In the genomic region with DNA sequence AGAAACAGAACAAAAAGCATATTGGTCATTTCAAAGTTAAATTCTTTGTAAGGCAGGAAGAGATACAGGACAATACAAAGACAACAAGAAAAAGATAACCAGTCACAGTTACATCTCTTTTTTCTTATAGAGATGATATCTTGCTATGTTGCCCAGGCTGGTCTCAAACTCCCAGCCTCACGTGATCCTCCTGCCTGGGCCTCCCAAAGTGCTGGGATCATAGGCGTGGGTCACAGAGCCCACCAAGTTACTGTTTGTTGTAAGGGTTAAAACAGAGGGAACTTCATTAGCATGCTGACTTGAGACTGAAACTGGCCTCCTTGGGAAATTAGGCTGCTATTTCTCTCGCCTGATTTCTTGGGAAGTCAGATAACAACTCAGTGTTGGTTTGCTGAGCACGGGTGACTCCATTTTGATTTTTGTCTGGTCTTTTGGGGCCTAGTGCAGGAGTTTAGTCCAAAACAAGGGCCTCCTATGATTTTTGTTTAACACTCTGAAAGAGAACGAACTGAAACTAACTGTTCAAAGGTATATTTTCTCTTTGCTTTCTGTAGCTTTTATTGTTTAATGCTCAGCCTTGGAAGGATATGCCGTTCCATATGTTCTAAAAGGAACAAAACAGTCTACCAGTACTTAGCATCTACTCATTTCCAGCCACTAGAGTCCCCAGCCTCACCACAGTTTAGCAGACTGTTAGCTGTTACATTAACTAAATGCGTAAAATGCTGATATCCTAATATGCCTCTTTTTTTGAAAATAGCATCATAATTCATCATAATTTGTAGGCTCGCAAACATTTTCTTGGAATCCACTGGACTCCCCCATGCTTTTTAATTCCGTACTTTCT, we compare ENCODE assay signal across 8 cellular contexts. TPM values are rescaled to one million over a fixed set of nuclear protein-coding genes. Genes with fewer than 3 reads are reported as not detected.
DNase-seq lines count a peak whose midpoint lies in the region; ATAC-seq and TF ChIP-seq lines count a peak whose summit lies in the region.

No MANE protein-coding gene starts in this region.

- H3K4me1 ChIP-seq in IMR-90 (ENCODE audit: control insufficient read depth, insufficient read depth, low read length) (peaks cover 7% of the 10 kb centered on the region), left lung (peaks cover 7 to 39% of the 10 kb centered on the region in 2 donors), smooth muscle cell (ENCODE audit: low read depth) (peaks cover 24% of the 10 kb centered on the region)

- peak overlapping the region; percentile 33 to 41; a peak in 3 of 4 replicates for H4K8ac ChIP-seq in IMR-90 (ENCODE audit: low read depth in 2 of 2, low read length in 2 of 2)

- peak overlapping the region; percentile 83 for H4K5ac ChIP-seq in IMR-90 (ENCODE audit: low read depth, low read length)

- H3K79me1 ChIP-seq in IMR-90 (ENCODE audit: low read depth in 1 of 2, low read length in 2 of 2): peaks cover 0 to 5% of the 10 kb centered on the region in 2 experiments; a peak in 1 of 4 replicates

- H3K27ac Mint-ChIP-seq in activated T-helper 1 cell treated with anti-CD3 and anti-CD28 coated beads, Interleukin-12 subunit alpha, Interleukin-12 subunit beta, Interleukin-2, Interleukin-4 antibody, amounts not matched to agents 30 ng/mL and 10 ng/mL and 1 ng/mL, durations not matched to agents 14 hours and 24 hours and 36 hours: peak overlapping the region; percentile 40
- peak overlapping the region; percentile 81 for H3K27ac Mint-ChIP-seq in stimulated activated naive B cell treated with anti-CD40 and anti-IgM and Interleukin-4, amounts not matched to agents 10 μg/mL and 1 μg/mL and 100 μg/mL, for 72 hours
- no peak overlapping the region for H3K27ac Mint-ChIP-seq in Calu3 (ENCODE audit: unreplicated experiment)

- no peak overlapping the region for H3K4me3 ChIP-seq in IMR-90 (ENCODE audit: insufficient read depth, low read depth, low read length)
- no peak overlapping the region for H3K4me3 ChIP-seq in left lung
- no peak overlapping the region for H3K4me3 ChIP-seq in smooth muscle cell

- H2AFZ ChIP-seq in IMR-90 (replicated peaks; ENCODE audit: low read length, poor library complexity) (no peak overlapping the region), smooth muscle cell (ENCODE audit: low read depth) (no peak overlapping the region)

- peaks cover 10% of the 10 kb centered on the region for H3K36me3 Mint-ChIP-seq in activated T-helper 1 cell treated with anti-CD3 and anti-CD28 coated beads, Interleukin-12 subunit alpha, Interleukin-12 subunit beta, Interleukin-2, Interleukin-4 antibody, amounts not matched to agents 30 ng/mL and 10 ng/mL and 1 ng/mL, durations not matched to agents 14 hours and 24 hours and 36 hours (ENCODE audit: low read depth)
- peaks cover 18 to 39% of the 10 kb centered on the region in 2 donors for H3K36me3 Mint-ChIP-seq in stimulated activated naive B cell treated with anti-CD40 and anti-IgM and Interleukin-4, amounts not matched to agents 10 μg/mL and 1 μg/mL and 100 μg/mL, for 72 hours
- H3K36me3 Mint-ChIP-seq in Calu3 (ENCODE audit: insufficient read depth, unreplicated experiment): peaks cover 6% of the 10 kb centered on the region

- H2AK5ac ChIP-seq in IMR-90 (ENCODE audit: low read depth, low read length): peak overlapping the region; percentile 65; the same call in 1 of the 2 replicates

- H3K4me2 ChIP-seq in IMR-90 (ENCODE audit: low read depth, low read length) (peak overlapping the region; percentile 58; the same call in 1 of the 2 replicates), smooth muscle cell (no peak overlapping the region)

- H3K14ac ChIP-seq in IMR-90 (replicated peaks; ENCODE audit: low read depth, low read length): peak overlapping the region; percentile 81

- peak overlapping the region; percentile 72; the same call in 1 of the 2 replicates for H3K23ac ChIP-seq in IMR-90 (ENCODE audit: low read depth, low read length)

- peak overlapping the region; percentile 70 for H2BK5ac ChIP-seq in IMR-90 (ENCODE audit: low read depth, low read length, poor library complexity, severe bottlenecking)

- peak overlapping the region; percentile 64; the same call in 2 of the 3 replicates for H2BK15ac ChIP-seq in IMR-90 (ENCODE audit: low read depth, low read length)

- dilution Hi-C loops in IMR-90 (cut with HindIII; ENCODE audit: low sequenced_read_pairs, unreplicated experiment): no loop called here

- peaks cover 24% of the 10 kb centered on the region for H3K4me1 Mint-ChIP-seq in activated T-helper 1 cell treated with anti-CD3 and anti-CD28 coated beads, Interleukin-12 subunit alpha, Interleukin-12 subunit beta, Interleukin-2, Interleukin-4 antibody, amounts not matched to agents 30 ng/mL and 10 ng/mL and 1 ng/mL, durations not matched to agents 14 hours and 24 hours and 36 hours (ENCODE audit: low read depth)
- peaks cover 45 to 53% of the 10 kb centered on the region in 2 donors for H3K4me1 Mint-ChIP-seq in stimulated activated naive B cell treated with anti-CD40 and anti-IgM and Interleukin-4, amounts not matched to agents 10 μg/mL and 1 μg/mL and 100 μg/mL, for 72 hours
- H3K4me1 Mint-ChIP-seq in Calu3 (ENCODE audit: low read depth, unreplicated experiment): no peaks in the 10 kb centered on the region

- TF ChIP-seq CTCF in IMR-90 (conservative IDR thresholded peaks at IDR 0.05; ENCODE audit: low read depth, low read length) (no peak), left lung (IDR thresholded peaks at IDR 0.05) (no peak), smooth muscle cell (IDR thresholded peaks at IDR 0.05; ENCODE audit: borderline replicate concordance, insufficient read depth, poor library complexity, severe bottlenecking) (no peak), Calu3 (IDR thresholded peaks at IDR 0.05; ENCODE audit: unreplicated experiment) (no peak)

- H3K36me3 ChIP-seq in IMR-90 (ENCODE audit: control insufficient read depth, insufficient read depth, low read length) (no peaks in the 10 kb centered on the region), left lung (no peaks in the 10 kb centered on the region), smooth muscle cell (ENCODE audit: low read depth) (no peaks in the 10 kb centered on the region)

- no peaks in the 10 kb centered on the region for H4K20me1 ChIP-seq in IMR-90 (ENCODE audit: insufficient read depth, low read length)
- H4K20me1 ChIP-seq in smooth muscle cell (ENCODE audit: low read depth): no peaks in the 10 kb centered on the region

- H3K4me3 Mint-ChIP-seq in activated T-helper 1 cell treated with anti-CD3 and anti-CD28 coated beads, Interleukin-12 subunit alpha, Interleukin-12 subunit beta, Interleukin-2, Interleukin-4 antibody, amounts not matched to agents 30 ng/mL and 10 ng/mL and 1 ng/mL, durations not matched to agents 14 hours and 24 hours and 36 hours: no peak overlapping the region
- H3K4me3 Mint-ChIP-seq in stimulated activated naive B cell treated with anti-CD40 and anti-IgM and Interleukin-4, amounts not matched to agents 10 μg/mL and 1 μg/mL and 100 μg/mL, for 72 hours: peak overlapping the region; percentile 44 to 64
- H3K4me3 Mint-ChIP-seq in Calu3 (ENCODE audit: low read depth, unreplicated experiment): no peak overlapping the region

- H3K27me3 ChIP-seq in IMR-90 (ENCODE audit: control insufficient read depth, insufficient read depth, low read length) (no peaks in the 10 kb centered on the region), left lung (no peaks in the 10 kb centered on the region), smooth muscle cell (ENCODE audit: low read depth) (no peaks in the 10 kb centered on the region)

- DNase-seq in IMR-90 (no peak), left lung (no peak), hepatic stellate cell (ENCODE audit: low spot score) (no peak), smooth muscle cell (lab: John Stamatoyannopoulos, UW; ENCODE audit: unreplicated experiment) (no peak), Calu3 (no peak), occipital lobe (lab: John Stamatoyannopoulos, UW) (no peak)
- DNase-seq in activated T-helper 1 cell treated with anti-CD3 and anti-CD28 coated beads, Interleukin-12 subunit alpha, Interleukin-12 subunit beta, Interleukin-2, Interleukin-4 antibody, amounts not matched to agents 30 ng/mL and 10 ng/mL and 1 ng/mL, durations not matched to agents 14 hours and 24 hours and 36 hours (ENCODE audit: low spot score): no peak
- no peak for DNase-seq in stimulated activated naive B cell treated with anti-CD40 and anti-IgM and Interleukin-4, amounts not matched to agents 10 μg/mL and 1 μg/mL and 100 μg/mL, for 72 hours

- CTCF ChIA-PET in IMR-90 (lab: Yijun Ruan, JAX): no interaction called here
- CTCF ChIA-PET in Calu3 (lab: Charles Lee): interaction anchor here (0.6 kb wide), 1 partner anchor 56 kb away, joined by 3 read pairs; no protein-coding TSS in a partner anchor

- H3K9me1 ChIP-seq in IMR-90 (ENCODE audit: insufficient read depth, low read length): peaks cover 7% of the 10 kb centered on the region

- H3K27ac ChIP-seq in IMR-90 (ENCODE audit: insufficient read depth, low read length) (no peak overlapping the region), left lung (peak overlapping the region; percentile 69 to 78), smooth muscle cell (ENCODE audit: low read depth) (no peak overlapping the region)

- H3F3A ChIP-seq in smooth muscle cell (ENCODE audit: low read depth): no peaks in the 10 kb centered on the region

- peak overlapping the region; percentile 33; the same call in 1 of the 2 replicates for H2BK120ac ChIP-seq in IMR-90 (ENCODE audit: low read depth, low read length)

- no peaks in the 10 kb centered on the region for H3K9me3 Mint-ChIP-seq in activated T-helper 1 cell treated with anti-CD3 and anti-CD28 coated beads, Interleukin-12 subunit alpha, Interleukin-12 subunit beta, Interleukin-2, Interleukin-4 antibody, amounts not matched to agents 30 ng/mL and 10 ng/mL and 1 ng/mL, durations not matched to agents 14 hours and 24 hours and 36 hours
- no peaks in the 10 kb centered on the region for H3K9me3 Mint-ChIP-seq in stimulated activated naive B cell treated with anti-CD40 and anti-IgM and Interleukin-4, amounts not matched to agents 10 μg/mL and 1 μg/mL and 100 μg/mL, for 72 hours
- H3K9me3 Mint-ChIP-seq in Calu3 (ENCODE audit: low read depth, unreplicated experiment): no peaks in the 10 kb centered on the region

- H3K9ac ChIP-seq in IMR-90 (ENCODE audit: low read depth, low read length): no peak overlapping the region
- H3K9ac ChIP-seq in smooth muscle cell (ENCODE audit: low read depth): no peak overlapping the region

- ATAC-seq in IMR-90 (ENCODE audit: low read depth) (peak; percentile 27), left lung (peak; percentile 20)
- ATAC-seq in stimulated activated naive B cell treated with anti-CD40 and anti-IgM and Interleukin-4, amounts not matched to agents 10 μg/mL and 1 μg/mL and 100 μg/mL, for 72 hours (replicated peaks): no peak

- H3K18ac ChIP-seq in IMR-90 (ENCODE audit: low read depth, low read length): peak overlapping the region; percentile 50; the same call in 1 of the 2 replicates

- 67% methylated on average over 2 of the region's 9 CpGs; no CpG with 5 or more reads in 1 of the 2 experiments for WGBS in IMR-90 (ENCODE audit: extremely low coverage in 2 of 2, insufficient read length in 1 of 2), 2 experiments
- WGBS in smooth muscle cell (ENCODE audit: low lambda C conversion rate): 91% methylated on average over 9 of the region's 9 CpGs

- H3K9me3 ChIP-seq in IMR-90 (ENCODE audit: control insufficient read depth, insufficient read depth, low read length): no peaks in the 10 kb centered on the region
- no peaks in the 10 kb centered on the region for H3K9me3 ChIP-seq in left lung
- no peaks in the 10 kb centered on the region for H3K9me3 ChIP-seq in smooth muscle cell (replicated peaks; ENCODE audit: low read depth)

- no peaks in the 10 kb centered on the region for H3K79me2 ChIP-seq in smooth muscle cell (ENCODE audit: low read depth)

- intact Hi-C loops in IMR-90 (cut with micrococcal nuclease) (no loop called here), left lung (cut with DNase I) (no loop called here), Calu3 (cut with micrococcal nuclease; ENCODE audit: unreplicated experiment) (no loop called here)
- intact Hi-C loops in activated T-helper 1 cell treated with anti-CD3 and anti-CD28 coated beads, Interleukin-12 subunit alpha, Interleukin-12 subunit beta, Interleukin-2, Interleukin-4 antibody, amounts not matched to agents 30 ng/mL and 10 ng/mL and 1 ng/mL, durations not matched to agents 14 hours and 24 hours and 36 hours (cut with micrococcal nuclease): no loop called here

- peak overlapping the region; percentile 82; the same call in 1 of the 2 replicates for H2BK20ac ChIP-seq in IMR-90 (ENCODE audit: low read depth, low read length)

- H2AK9ac ChIP-seq in IMR-90 (replicated peaks; ENCODE audit: low read depth, low read length, poor library complexity): peak overlapping the region; percentile 33

- no peaks in the 10 kb centered on the region for H3K27me3 Mint-ChIP-seq in activated T-helper 1 cell treated with anti-CD3 and anti-CD28 coated beads, Interleukin-12 subunit alpha, Interleukin-12 subunit beta, Interleukin-2, Interleukin-4 antibody, amounts not matched to agents 30 ng/mL and 10 ng/mL and 1 ng/mL, durations not matched to agents 14 hours and 24 hours and 36 hours (ENCODE audit: insufficient read depth)
- H3K27me3 Mint-ChIP-seq in stimulated activated naive B cell treated with anti-CD40 and anti-IgM and Interleukin-4, amounts not matched to agents 10 μg/mL and 1 μg/mL and 100 μg/mL, for 72 hours: no peaks in the 10 kb centered on the region
- no peaks in the 10 kb centered on the region for H3K27me3 Mint-ChIP-seq in Calu3 (ENCODE audit: unreplicated experiment)

- TF ChIP-seq RAD21 in IMR-90 (IDR thresholded peaks at IDR 0.05; ENCODE audit: low read length): no peak

- POLR2A ChIA-PET in IMR-90 (lab: Charles Lee; ENCODE audit: unreplicated experiment): no interaction called here

- TF ChIP-seq POLR2A in IMR-90 (IDR thresholded peaks at IDR 0.05; ENCODE audit: low read depth, low read length): no peak

- H4K91ac ChIP-seq in IMR-90 (ENCODE audit: insufficient read depth, low read depth, low read length): peak overlapping the region; percentile 56

- H3K56ac ChIP-seq in IMR-90 (ENCODE audit: extremely low read depth, insufficient read depth, low read length): no peak overlapping the region

- BruUV-seq in IMR-90 (replicated peaks; lab: Mats Ljungman, UMichigan) (no TSS peak), Calu3 (replicated peaks; lab: Mats Ljungman, UMichigan) (no TSS peak)

- H3K4ac ChIP-seq in IMR-90 (ENCODE audit: low read depth, low read length): peak overlapping the region; percentile 26

- in situ Hi-C loops in IMR-90 (cut with MboI; ENCODE audit: low sequenced_read_pairs): no loop called here

RNA-seq across cellular contexts. Expression of a gene that starts 31.4 kb away (rescaled TPM):
- 24.9 and 27.8 TPM in 2 replicates for total RNA-seq in IMR-90 (2012; rRNA removed)
- polyA plus RNA-seq in IMR-90 (2012; rRNA removed): 32.5 and 35.8 TPM in 2 replicates
- polyA plus RNA-seq in IMR-90 (2012; cell fraction: cytosol; rRNA removed): 19.2 and 30.0 TPM in 2 replicates
- polyA plus RNA-seq in IMR-90 (2012; cell fraction: nucleus; rRNA removed; ENCODE audit: low replicate concordance): 40.3 and 52.3 TPM in 2 replicates
- 77.6 and 81.9 TPM in 2 replicates for total RNA-seq in activated T-helper 1 cell treated with anti-CD3 and anti-CD28 coated beads, Interleukin-12 subunit alpha, Interleukin-12 subunit beta, Interleukin-2, Interleukin-4 antibody, amounts not matched to agents 30 ng/mL and 10 ng/mL and 1 ng/mL, durations not matched to agents 14 hours and 24 hours and 36 hours
- 100 to 1,000 TPM in 1 of 2 donors, 10 to 100 TPM in 1; 84.7 to 151 TPM for total RNA-seq in left lung
- total RNA-seq in smooth muscle cell: 24.3 and 25.1 TPM in 2 replicates
- 25.8 and 29.5 TPM in 2 replicates for polyA plus RNA-seq in smooth muscle cell
- 46.3 and 50.6 TPM in 2 replicates for total RNA-seq in Calu3 (2022)
- 66.9 TPM for total RNA-seq in occipital lobe

Comparison
In these comparisons a context has a peak if more than half of its experiments do, and no peak if none do; other contexts are left out.
1. ATAC-seq: peak in IMR-90 (single experiment) and left lung (single experiment); none in stimulated activated naive B cell treated with anti-CD40 and anti-IgM and Interleukin-4, amounts not matched to agents 10 μg/mL and 1 μg/mL and 100 μg/mL, for 72 hours (0 of 2).
2. H3K27ac ChIP-seq: peak in left lung (2 of 2); none in IMR-90 (single experiment) and smooth muscle cell (single experiment).
3. H3K4me3 Mint-ChIP-seq: peak in stimulated activated naive B cell treated with anti-CD40 and anti-IgM and Interleukin-4, amounts not matched to agents 10 μg/mL and 1 μg/mL and 100 μg/mL, for 72 hours (2 of 2); none in activated T-helper 1 cell treated with anti-CD3 and anti-CD28 coated beads, Interleukin-12 subunit alpha, Interleukin-12 subunit beta, Interleukin-2, Interleukin-4 antibody, amounts not matched to agents 30 ng/mL and 10 ng/mL and 1 ng/mL, durations not matched to agents 14 hours and 24 hours and 36 hours (single experiment) and Calu3 (single experiment).